In genomic region chr5:140039561-140039960, GRCh38 we compare ENCODE assay signal across 15 cellular contexts. TPM values are rescaled to one million over a fixed set of nuclear protein-coding genes. Genes with fewer than 3 reads are reported as not detected.
A peak's percentile ranks its signal among the peaks of the same experiment; 100 is the strongest.
DNase-seq lines count a peak whose midpoint lies in the region; ATAC-seq, FAIRE-seq and TF ChIP-seq lines count a peak whose summit lies in the region.
"Had no signal": no experiment of that assay in that cellular context is flagged by ENCODE, and none has a peak within 500 bp of the region (broad histone marks: within the 10 kb centered on the region; RNA-seq: fewer than 3 reads in every experiment).

No MANE protein-coding gene starts in this region.

- peak; percentile 46 for DNase-seq in GM10266 (ENCODE audit: extremely low spot score)
- DNase-seq in bronchial epithelial cell (ENCODE audit: low read depth) = peak; percentile 49
- peak; percentile 47 for DNase-seq in pons (ENCODE audit: low spot score)
- DNase-seq in thyroid gland = no peak
- no peak for DNase-seq in DMS79 treated with DMSO at 0.1 percent for 48 hours (lab: John Stamatoyannopoulos, UW)
- DNase-seq: activated CD8-positive, alpha-beta memory T cell treated with anti-CD3 and anti-CD28 coated beads, Interleukin-2, amount 10 ng/mL, durations not matched to agents 7 days and 5 days; CD4-positive, alpha-beta memory T cell; effector CD8-positive, alpha-beta T cell; mesendoderm; T1000 had no signal

- no peak for FAIRE-seq in bronchial epithelial cell (lab: Jason Lieb, UNC)

- H3K9me3 ChIP-seq in thyroid gland = no peaks in the 10 kb centered on the region

- WGBS in thyroid gland, 2 donors = 63 to 74% methylated on average over 4 of the region's 4 CpGs

- H3K36me3 ChIP-seq in bronchial epithelial cell (ENCODE audit: control insufficient read depth, insufficient read depth, low read length) (no peaks in the 10 kb centered on the region), thyroid gland (no peaks in the 10 kb centered on the region)
- H3K36me3 ChIP-seq: right atrium auricular region had no signal

- no peak overlapping the region for H3K27ac ChIP-seq in thyroid gland
- H3K27ac ChIP-seq: hepatocyte had no signal

- intact Hi-C loops in thyroid gland (cut with DNase I) = no loop called here

- TF ChIP-seq CTCF in GM10266 (IDR thresholded peaks at IDR 0.05; ENCODE audit: control insufficient read depth, insufficient read depth, low read depth, missing control alignments) (no peak), bronchial epithelial cell (IDR thresholded peaks at IDR 0.05; ENCODE audit: insufficient read depth, low read length, severe bottlenecking) (no peak), thyroid gland (IDR thresholded peaks at IDR 0.05) (no peak)

- peaks cover 12 to 28% of the 10 kb centered on the region in 2 donors for H3K4me1 ChIP-seq in thyroid gland

- H3K4me3 ChIP-seq in bronchial epithelial cell (ENCODE audit: low read depth, low read length) (no peak overlapping the region), thyroid gland (replicated peaks in 1 of 3) (no peak overlapping the region)
- H3K4me3 ChIP-seq: hepatocyte had no signal

- no peak for TF ChIP-seq POLR2A in thyroid gland (IDR thresholded peaks at IDR 0.05)

- H3K27me3 ChIP-seq in bronchial epithelial cell (ENCODE audit: control insufficient read depth, insufficient read depth, low read length) = peaks cover 4% of the 10 kb centered on the region
- H3K27me3 ChIP-seq in thyroid gland = no peaks in the 10 kb centered on the region
- H3K27me3 ChIP-seq: right atrium auricular region had no signal

- ATAC-seq in HG02798 (IDR thresholded peaks at IDR 0.05; ENCODE audit: poor library complexity, unreplicated experiment) (peak; percentile 29), GM21360 (IDR thresholded peaks at IDR 0.05; ENCODE audit: unreplicated experiment) (no peak), HG03521 (IDR thresholded peaks at IDR 0.05; ENCODE audit: unreplicated experiment) (no peak)
- ATAC-seq: activated CD8-positive, alpha-beta memory T cell treated with anti-CD3 and anti-CD28 coated beads, Interleukin-2, amount 10 ng/mL, durations not matched to agents 7 days and 5 days had no signal

RNA-seq across cellular contexts. Expression of gene NRG2, which starts 3.5 kb away (rescaled TPM):
- total RNA-seq in bronchial epithelial cell (under 0.01 TPM in 2 replicates), thyroid gland (1 to 10 TPM; 1.1 to 2.9 (median 1.8) TPM)

Comparison
In these comparisons a context has a peak if more than half of its experiments do, and no peak if none do; other contexts are left out.
1. DNase-seq: peak in GM10266 (single experiment), bronchial epithelial cell (single experiment) and pons (single experiment); none in thyroid gland (0 of 2) and DMS79 treated with DMSO at 0.1 percent for 48 hours (single experiment).